1 cellular context compared by ENCODE assay signal in the genomic region with DNA sequence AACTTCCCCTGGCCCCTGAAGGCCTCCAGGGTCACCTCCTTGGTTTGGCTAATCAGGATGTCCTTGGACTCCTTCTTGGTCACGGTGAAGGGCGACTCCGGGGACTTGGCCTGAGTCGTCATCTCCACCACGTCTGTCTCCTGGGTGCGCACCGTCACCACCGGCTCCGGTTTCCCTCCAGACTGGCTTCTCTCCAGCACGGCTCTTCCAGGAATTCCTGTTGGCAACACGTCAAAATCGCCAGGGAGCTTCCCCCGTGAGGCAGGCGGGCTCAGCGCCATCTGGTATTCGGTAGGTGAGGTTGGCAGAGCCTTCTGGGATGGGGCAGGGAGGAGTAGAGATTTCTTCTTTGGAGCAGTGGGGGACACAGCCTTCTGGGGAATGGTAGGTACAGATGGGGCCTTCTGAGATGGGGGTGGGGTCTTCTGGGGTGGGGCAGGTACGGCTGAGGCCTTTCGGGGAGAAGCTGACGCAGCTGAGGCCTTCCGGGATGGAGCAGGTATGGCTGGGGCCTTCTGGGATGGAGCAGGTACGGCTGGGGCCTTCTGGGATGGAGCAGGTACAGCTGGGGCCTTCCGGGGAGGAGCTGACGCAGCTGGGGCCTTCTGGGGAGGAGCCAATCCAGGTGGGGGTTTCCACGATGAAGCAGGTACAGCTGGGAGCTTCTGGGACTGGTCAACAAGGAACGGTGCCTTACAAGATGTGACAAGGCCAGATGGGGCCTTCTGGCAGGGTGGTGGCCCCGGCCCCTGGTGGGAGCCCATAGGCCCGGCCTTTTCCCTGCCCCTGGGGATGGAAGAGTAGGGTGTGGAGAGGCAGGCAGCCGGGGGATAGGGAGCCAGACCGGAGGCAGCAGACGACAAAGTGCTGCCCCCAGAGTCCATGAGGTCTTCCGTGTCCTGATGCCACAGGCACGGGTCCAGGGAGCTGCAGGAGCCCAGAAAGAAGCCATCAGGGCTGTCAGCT.
TF ChIP-seq lines count a peak whose summit lies in the region.

No MANE protein-coding gene starts in this region.

TF ChIP-seq in HepG2, 621 proteins besides CTCF, POLR2A, EP300 and RAD21:
- TF ChIP-seq, protein P1, sequence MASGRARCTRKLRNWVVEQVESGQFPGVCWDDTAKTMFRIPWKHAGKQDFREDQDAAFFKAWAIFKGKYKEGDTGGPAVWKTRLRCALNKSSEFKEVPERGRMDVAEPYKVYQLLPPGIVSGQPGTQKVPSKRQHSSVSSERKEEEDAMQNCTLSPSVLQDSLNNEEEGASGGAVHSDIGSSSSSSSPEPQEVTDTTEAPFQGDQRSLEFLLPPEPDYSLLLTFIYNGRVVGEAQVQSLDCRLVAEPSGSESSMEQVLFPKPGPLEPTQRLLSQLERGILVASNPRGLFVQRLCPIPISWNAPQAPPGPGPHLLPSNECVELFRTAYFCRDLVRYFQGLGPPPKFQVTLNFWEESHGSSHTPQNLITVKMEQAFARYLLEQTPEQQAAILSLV (CRISPR knock-in tag; IDR thresholded peaks at IDR 0.05; ENCODE audit: borderline replicate concordance): no peak
- TF ChIP-seq TCF12 (IDR thresholded peaks at IDR 0.05) (no peak), TCF12 (CRISPR knock-in tag; IDR thresholded peaks at IDR 0.05) (no peak), ZNF317 (CRISPR knock-in tag; IDR thresholded peaks at IDR 0.05) (no peak), GLI4 (CRISPR knock-in tag; IDR thresholded peaks at IDR 0.05; ENCODE audit: borderline replicate concordance) (no peak), GTF3A (CRISPR knock-in tag; conservative IDR thresholded peaks at IDR 0.05) (no peak), RARA (CRISPR knock-in tag; IDR thresholded peaks at IDR 0.05) (no peak), ZKSCAN1 (IDR thresholded peaks at IDR 0.05; ENCODE audit: low read length) (no peak), ZNF30 (CRISPR knock-in tag; IDR thresholded peaks at IDR 0.05) (no peak), KDM5B (CRISPR knock-in tag; IDR thresholded peaks at IDR 0.05; ENCODE audit: borderline replicate concordance) (no peak), ZNF615 (CRISPR knock-in tag; IDR thresholded peaks at IDR 0.05; ENCODE audit: borderline replicate concordance) (no peak), ZNF550 (CRISPR knock-in tag; IDR thresholded peaks at IDR 0.05; ENCODE audit: borderline replicate concordance) (no peak), ZNF431 (CRISPR knock-in tag; IDR thresholded peaks at IDR 0.05; ENCODE audit: borderline replicate concordance, low read depth) (no peak), HMG20A (CRISPR knock-in tag; IDR thresholded peaks at IDR 0.05; ENCODE audit: borderline replicate concordance) (no peak), ZNF713 (CRISPR knock-in tag; IDR thresholded peaks at IDR 0.05) (no peak), ATRX (CRISPR knock-in tag; IDR thresholded peaks at IDR 0.05; ENCODE audit: borderline replicate concordance) (no peak), ZNF589 (CRISPR knock-in tag; conservative IDR thresholded peaks at IDR 0.05) (no peak), FOXP1 (IDR thresholded peaks at IDR 0.05) (no peak), FOXP1 (CRISPR knock-in tag; IDR thresholded peaks at IDR 0.05) (no peak)
- TF ChIP-seq, protein P2, sequence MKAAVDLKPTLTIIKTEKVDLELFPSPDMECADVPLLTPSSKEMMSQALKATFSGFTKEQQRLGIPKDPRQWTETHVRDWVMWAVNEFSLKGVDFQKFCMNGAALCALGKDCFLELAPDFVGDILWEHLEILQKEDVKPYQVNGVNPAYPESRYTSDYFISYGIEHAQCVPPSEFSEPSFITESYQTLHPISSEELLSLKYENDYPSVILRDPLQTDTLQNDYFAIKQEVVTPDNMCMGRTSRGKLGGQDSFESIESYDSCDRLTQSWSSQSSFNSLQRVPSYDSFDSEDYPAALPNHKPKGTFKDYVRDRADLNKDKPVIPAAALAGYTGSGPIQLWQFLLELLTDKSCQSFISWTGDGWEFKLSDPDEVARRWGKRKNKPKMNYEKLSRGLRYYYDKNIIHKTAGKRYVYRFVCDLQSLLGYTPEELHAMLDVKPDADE (CRISPR knock-in tag; IDR thresholded peaks at IDR 0.05): no peak
- TF ChIP-seq, protein P3, sequence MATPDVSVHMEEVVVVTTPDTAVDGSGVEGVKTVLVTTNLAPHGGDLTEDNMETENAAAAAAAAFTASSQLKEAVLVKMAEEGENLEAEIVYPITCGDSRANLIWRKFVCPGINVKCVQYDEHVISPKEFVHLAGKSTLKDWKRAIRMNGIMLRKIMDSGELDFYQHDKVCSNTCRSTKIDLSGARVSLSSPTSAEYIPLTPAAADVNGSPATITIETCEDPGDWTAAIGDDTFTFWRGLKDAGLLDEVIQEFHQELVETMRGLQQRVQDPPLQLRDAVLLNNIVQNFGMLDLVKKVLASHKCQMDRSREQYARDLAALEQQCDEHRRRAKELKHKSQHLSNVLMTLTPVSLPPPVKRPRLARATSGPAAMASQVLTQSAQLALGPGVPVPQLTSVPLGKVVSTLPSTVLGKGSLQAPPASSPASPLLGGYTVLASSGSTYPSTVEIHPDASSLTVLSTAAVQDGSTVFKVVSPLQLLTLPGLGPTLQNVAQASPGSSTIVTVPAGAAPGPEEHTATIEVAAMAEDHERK (CRISPR knock-in tag; IDR thresholded peaks at IDR 0.05; ENCODE audit: low read depth): no peak
